In genomic region chr10:1425886-1426285, GRCh38 we compare ENCODE assay signal across 13 cellular contexts.
DNase-seq lines count a peak whose midpoint lies in the region; ATAC-seq lines count a peak whose summit lies in the region.
"Had no signal": no experiment of that assay in that cellular context is flagged by ENCODE, and none has a peak within 500 bp of the region (broad histone marks: within the 10 kb centered on the region; RNA-seq: fewer than 3 reads in every experiment).

No MANE protein-coding gene starts in this region.

- peaks cover 11% of the 10 kb centered on the region for H3K9me3 Mint-ChIP-seq in activated naive CD8-positive, alpha-beta T cell treated with anti-CD3 and anti-CD28 coated beads, Interleukin-2, amount 50 U/mL, for 24 hours
- H3K9me3 Mint-ChIP-seq in activated naive CD8-positive, alpha-beta T cell treated with anti-CD3 and anti-CD28 coated beads for 36 hours: peaks cover 7% of the 10 kb centered on the region

- peaks cover 2% of the 10 kb centered on the region for H3K36me3 Mint-ChIP-seq in activated naive CD8-positive, alpha-beta T cell treated with anti-CD3 and anti-CD28 coated beads, Interleukin-2, amount 50 U/mL, for 24 hours (ENCODE audit: low read depth)
- peaks cover 2% of the 10 kb centered on the region for H3K36me3 Mint-ChIP-seq in activated naive CD8-positive, alpha-beta T cell treated with anti-CD3 and anti-CD28 coated beads for 36 hours

- peak; percentile 11 for ATAC-seq in activated naive CD8-positive, alpha-beta T cell treated with anti-CD3 and anti-CD28 coated beads, Interleukin-2, amount 50 U/mL, for 24 hours
- ATAC-seq in HG02678 (IDR thresholded peaks at IDR 0.05; ENCODE audit: unreplicated experiment): peak; percentile 78
- ATAC-seq in HG03571 (IDR thresholded peaks at IDR 0.05; ENCODE audit: unreplicated experiment): peak; percentile 75
- ATAC-seq: Panc1 had no signal

- peaks cover 11% of the 10 kb centered on the region for H3K27me3 Mint-ChIP-seq in activated naive CD8-positive, alpha-beta T cell treated with anti-CD3 and anti-CD28 coated beads, Interleukin-2, amount 50 U/mL, for 24 hours
- peaks cover 7% of the 10 kb centered on the region for H3K27me3 Mint-ChIP-seq in activated naive CD8-positive, alpha-beta T cell treated with anti-CD3 and anti-CD28 coated beads for 36 hours

- H3K4me1 Mint-ChIP-seq in activated naive CD8-positive, alpha-beta T cell treated with anti-CD3 and anti-CD28 coated beads, Interleukin-2, amount 50 U/mL, for 24 hours: peaks cover 7% of the 10 kb centered on the region
- peaks cover under 1% of the 10 kb centered on the region for H3K4me1 Mint-ChIP-seq in activated naive CD8-positive, alpha-beta T cell treated with anti-CD3 and anti-CD28 coated beads for 36 hours

- no peak overlapping the region for H3K4me3 Mint-ChIP-seq in activated naive CD8-positive, alpha-beta T cell treated with anti-CD3 and anti-CD28 coated beads, Interleukin-2, amount 50 U/mL, for 24 hours
- no peak overlapping the region for H3K4me3 Mint-ChIP-seq in activated naive CD8-positive, alpha-beta T cell treated with anti-CD3 and anti-CD28 coated beads for 36 hours

- H3K27ac Mint-ChIP-seq in activated naive CD8-positive, alpha-beta T cell treated with anti-CD3 and anti-CD28 coated beads, Interleukin-2, amount 50 U/mL, for 24 hours: no peak overlapping the region
- H3K27ac Mint-ChIP-seq in activated naive CD8-positive, alpha-beta T cell treated with anti-CD3 and anti-CD28 coated beads for 36 hours: no peak overlapping the region

- no peak for DNase-seq in activated naive CD8-positive, alpha-beta T cell treated with anti-CD3 and anti-CD28 coated beads, Interleukin-2, amount 50 U/mL, for 24 hours
- DNase-seq in activated naive CD8-positive, alpha-beta T cell treated with anti-CD3 and anti-CD28 coated beads for 36 hours: no peak
- DNase-seq in occipital lobe (lab: John Stamatoyannopoulos, UW) (no peak), DMS153 treated with DMSO at 0.1 percent for 48 hours (lab: John Stamatoyannopoulos, UW; ENCODE audit: unreplicated experiment) (no peak), DMS79 (lab: John Stamatoyannopoulos, UW) (no peak), HCEC 1CT (no peak)
- DNase-seq: dermis blood vessel endothelial cell; GF-D8; NCI-H1105; stimulated activated naive CD4-positive, alpha-beta T cell treated with Interleukin-2 at 50 U/mL for 16 hours had no signal

Comparison
In these comparisons a context has a peak if more than half of its experiments do, and no peak if none do; other contexts are left out.
1. ATAC-seq: peak in every context shown above with its lines; median percentile 78 in HG02678; 75 in HG03571; 11 in activated naive CD8-positive, alpha-beta T cell treated with anti-CD3 and anti-CD28 coated beads, Interleukin-2, amount 50 U/mL, for 24 hours.